13 cellular contexts compared by ENCODE assay signal in genomic region chr1:180994262-180994661, GRCh38. TPM values are rescaled to one million over a fixed set of nuclear protein-coding genes. Genes with fewer than 3 reads are reported as not detected.
DNase-seq lines count a peak whose midpoint lies in the region; ATAC-seq and TF ChIP-seq lines count a peak whose summit lies in the region.
"Had no signal": no experiment of that assay in that cellular context is flagged by ENCODE, and none has a peak within 500 bp of the region (broad histone marks: within the 10 kb centered on the region; RNA-seq: fewer than 3 reads in every experiment).

No MANE protein-coding gene starts in this region.

- peak; percentile 89 for ATAC-seq in activated naive CD8-positive, alpha-beta T cell treated with anti-CD3 and anti-CD28 coated beads, Interleukin-2, amount 50 U/mL, for 24 hours
- ATAC-seq: stimulated activated naive B cell treated with anti-CD40 and anti-IgM and Interleukin-4, amounts not matched to agents 10 μg/mL and 1 μg/mL and 100 μg/mL, for 72 hours had no signal

- no peak overlapping the region for H3K4me3 Mint-ChIP-seq in activated naive CD8-positive, alpha-beta T cell treated with anti-CD3 and anti-CD28 coated beads, Interleukin-2, amount 50 U/mL, for 24 hours
- H3K4me3 Mint-ChIP-seq in activated naive CD8-positive, alpha-beta T cell treated with anti-CD3 and anti-CD28 coated beads for 36 hours = no peak overlapping the region
- no peak overlapping the region for H3K4me3 Mint-ChIP-seq in nephron progenitor cell
- H3K4me3 Mint-ChIP-seq: neural progenitor cell; stimulated activated naive B cell treated with anti-CD40 and anti-IgM and Interleukin-4, amounts not matched to agents 10 μg/mL and 1 μg/mL and 100 μg/mL, for 72 hours had no signal

- H3K36me3 Mint-ChIP-seq in activated naive CD8-positive, alpha-beta T cell treated with anti-CD3 and anti-CD28 coated beads, Interleukin-2, amount 50 U/mL, for 24 hours (ENCODE audit: low read depth) = peaks cover 53% of the 10 kb centered on the region
- peaks cover 41% of the 10 kb centered on the region for H3K36me3 Mint-ChIP-seq in activated naive CD8-positive, alpha-beta T cell treated with anti-CD3 and anti-CD28 coated beads for 36 hours
- H3K36me3 Mint-ChIP-seq in nephron progenitor cell (ENCODE audit: low read depth) = peaks cover 73% of the 10 kb centered on the region

- no peak overlapping the region for H3K27ac Mint-ChIP-seq in activated naive CD8-positive, alpha-beta T cell treated with anti-CD3 and anti-CD28 coated beads, Interleukin-2, amount 50 U/mL, for 24 hours
- H3K27ac Mint-ChIP-seq in activated naive CD8-positive, alpha-beta T cell treated with anti-CD3 and anti-CD28 coated beads for 36 hours = no peak overlapping the region
- no peak overlapping the region for H3K27ac Mint-ChIP-seq in nephron progenitor cell
- H3K27ac Mint-ChIP-seq: neural progenitor cell; stimulated activated naive B cell treated with anti-CD40 and anti-IgM and Interleukin-4, amounts not matched to agents 10 μg/mL and 1 μg/mL and 100 μg/mL, for 72 hours had no signal

- H3K9me3 Mint-ChIP-seq in activated naive CD8-positive, alpha-beta T cell treated with anti-CD3 and anti-CD28 coated beads, Interleukin-2, amount 50 U/mL, for 24 hours = no peaks in the 10 kb centered on the region
- no peaks in the 10 kb centered on the region for H3K9me3 Mint-ChIP-seq in activated naive CD8-positive, alpha-beta T cell treated with anti-CD3 and anti-CD28 coated beads for 36 hours
- H3K9me3 Mint-ChIP-seq in nephron progenitor cell = no peaks in the 10 kb centered on the region
- H3K9me3 Mint-ChIP-seq: neural progenitor cell; stimulated activated naive B cell treated with anti-CD40 and anti-IgM and Interleukin-4, amounts not matched to agents 10 μg/mL and 1 μg/mL and 100 μg/mL, for 72 hours had no signal

- H3K27me3 Mint-ChIP-seq in activated naive CD8-positive, alpha-beta T cell treated with anti-CD3 and anti-CD28 coated beads, Interleukin-2, amount 50 U/mL, for 24 hours = no peaks in the 10 kb centered on the region
- no peaks in the 10 kb centered on the region for H3K27me3 Mint-ChIP-seq in activated naive CD8-positive, alpha-beta T cell treated with anti-CD3 and anti-CD28 coated beads for 36 hours
- H3K27me3 Mint-ChIP-seq in nephron progenitor cell (ENCODE audit: low read depth, poor library complexity) = no peaks in the 10 kb centered on the region
- H3K27me3 Mint-ChIP-seq: stimulated activated naive B cell treated with anti-CD40 and anti-IgM and Interleukin-4, amounts not matched to agents 10 μg/mL and 1 μg/mL and 100 μg/mL, for 72 hours had no signal

- no peak for TF ChIP-seq CTCF in nephron progenitor cell (IDR thresholded peaks at IDR 0.05)

- H3K4me1 Mint-ChIP-seq in activated naive CD8-positive, alpha-beta T cell treated with anti-CD3 and anti-CD28 coated beads, Interleukin-2, amount 50 U/mL, for 24 hours = peaks cover 3% of the 10 kb centered on the region
- H3K4me1 Mint-ChIP-seq in activated naive CD8-positive, alpha-beta T cell treated with anti-CD3 and anti-CD28 coated beads for 36 hours = peaks cover 2% of the 10 kb centered on the region
- H3K4me1 Mint-ChIP-seq in nephron progenitor cell = no peaks in the 10 kb centered on the region

- DNase-seq in activated naive CD8-positive, alpha-beta T cell treated with anti-CD3 and anti-CD28 coated beads, Interleukin-2, amount 50 U/mL, for 24 hours = no peak
- DNase-seq in activated naive CD8-positive, alpha-beta T cell treated with anti-CD3 and anti-CD28 coated beads for 36 hours = no peak
- peak; percentile 24 for DNase-seq in LHCN-M2 (ENCODE audit: low read depth)
- peak; percentile 47 for DNase-seq in amniotic epithelial cell (ENCODE audit: low read depth)
- peak; percentile 31 for DNase-seq in stimulated activated CD8-positive, alpha-beta memory T cell treated with anti-CD3 and anti-CD28 coated beads, Interleukin-4, amount 100 ng/mL, for 48 hours
- DNase-seq in LoVo (ENCODE audit: low spot score) = no peak
- no peak for DNase-seq in nephron progenitor cell
- DNase-seq: cortex of kidney; NCI-H1105; NCI-H524; stimulated activated CD4-positive, alpha-beta T cell treated with anti-CD3 and anti-CD28 coated beads, Interleukin-2, amount 100 ng/mL, for 48 hours; stimulated activated naive B cell treated with anti-CD40 and anti-IgM and Interleukin-4, amounts not matched to agents 10 μg/mL and 1 μg/mL and 100 μg/mL, for 72 hours had no signal

RNA-seq across cellular contexts. Expression of gene STX6, which starts 28.4 kb away (rescaled TPM):
- total RNA-seq in activated naive CD8-positive, alpha-beta T cell treated with anti-CD3 and anti-CD28 coated beads for 36 hours = 10 to 100 TPM; 22.0 to 22.1 TPM
- total RNA-seq in LHCN-M2 (2014; rRNA removed) = 19.3 and 20.2 TPM in 2 replicates
- 12.7 TPM for polyA plus RNA-seq in LHCN-M2 (2012)

RNA-seq across cellular contexts. Expression of gene MR1, which starts 39.5 kb away (rescaled TPM):
- 10 to 100 TPM; 14.5 to 15.5 TPM for total RNA-seq in activated naive CD8-positive, alpha-beta T cell treated with anti-CD3 and anti-CD28 coated beads for 36 hours
- total RNA-seq in LHCN-M2 (2014; rRNA removed) = 16.5 and 16.9 TPM in 2 replicates
- 20.0 TPM for polyA plus RNA-seq in LHCN-M2 (2012)

Comparison
In these comparisons a context has a peak if more than half of its experiments do, and no peak if none do; other contexts are left out.
1. DNase-seq: peak in LHCN-M2 (single experiment), amniotic epithelial cell (single experiment) and stimulated activated CD8-positive, alpha-beta memory T cell treated with anti-CD3 and anti-CD28 coated beads, Interleukin-4, amount 100 ng/mL, for 48 hours (single experiment); none in activated naive CD8-positive, alpha-beta T cell treated with anti-CD3 and anti-CD28 coated beads, Interleukin-2, amount 50 U/mL, for 24 hours (single experiment), activated naive CD8-positive, alpha-beta T cell treated with anti-CD3 and anti-CD28 coated beads for 36 hours (single experiment), LoVo (single experiment) and nephron progenitor cell (single experiment).